ENCODE assay signal across 10 cellular contexts in genomic region chr19:16573925-16574324, GRCh38. TPM values are rescaled to one million over a fixed set of nuclear protein-coding genes. Genes with fewer than 3 reads are reported as not detected.
A peak's percentile ranks its signal among the peaks of the same experiment; 100 is the strongest.
DNase-seq lines count a peak whose midpoint lies in the region; ATAC-seq and TF ChIP-seq lines count a peak whose summit lies in the region.
"Had no signal": no experiment of that assay in that cellular context is flagged by ENCODE, and none has a peak within 500 bp of the region (broad histone marks: within the 10 kb centered on the region; RNA-seq: fewer than 3 reads in every experiment).

No MANE protein-coding gene starts in this region.

- ATAC-seq in naive thymus-derived CD8-positive, alpha-beta T cell: no peak
- ATAC-seq in GM18873 (IDR thresholded peaks at IDR 0.05; ENCODE audit: low FRiP score, unreplicated experiment) (no peak), HG03045 (IDR thresholded peaks at IDR 0.05; ENCODE audit: unreplicated experiment) (no peak), GM19328 (IDR thresholded peaks at IDR 0.05; ENCODE audit: unreplicated experiment) (no peak), left lung (no peak)

- POLR2A ChIA-PET in naive thymus-derived CD8-positive, alpha-beta T cell (lab: Charles Lee): interaction anchor here (0.9 to 5.6 kb wide), 5 partner anchors 9 to 250 kb away, joined by 4 to 39 read pairs (median 18); partner anchors contain the start of genes KLF2 and MED26

- intact Hi-C loops in adrenal gland (cut with DNase I): loop anchor here in 1 of 2 donors (10.0 kb wide), 1 partner anchor 51 kb away; the partner anchor contains the start of gene MED26
- intact Hi-C loops in left lung (cut with DNase I): loop anchor here in 1 of 2 donors (10.0 kb wide), 1 partner anchor 51 kb away; the partner anchor contains the start of gene MED26

- H3K9me3 ChIP-seq in adrenal gland (replicated peaks in 1 of 3): no peaks in the 10 kb centered on the region
- no peaks in the 10 kb centered on the region for H3K9me3 ChIP-seq in left lung

- H3K36me3 ChIP-seq in adrenal gland (replicated peaks in 1 of 2): peaks cover 0 to 33% of the 10 kb centered on the region in 2 donors
- H3K36me3 ChIP-seq in left lung: peaks cover 0 to 50% of the 10 kb centered on the region in 2 donors

- H3K4me1 ChIP-seq in adrenal gland (replicated peaks in 1 of 2): peaks cover 16 to 32% of the 10 kb centered on the region in 2 donors
- H3K4me1 ChIP-seq in left lung: peaks cover 35 to 55% of the 10 kb centered on the region in 2 donors

- TF ChIP-seq POLR2A in adrenal gland (IDR thresholded peaks at IDR 0.05): no peak

- peak overlapping the region; percentile 95 for H3K4me3 Mint-ChIP-seq in HFFc6
- peak overlapping the region; percentile 93 to 99 (median 98) for H3K4me3 Mint-ChIP-seq in naive thymus-derived CD8-positive, alpha-beta T cell

- H3K4me1 Mint-ChIP-seq in HFFc6 (ENCODE audit: low read depth): peaks cover 49% of the 10 kb centered on the region
- peaks cover 17 to 67% (median 51%) of the 10 kb centered on the region in 4 donors for H3K4me1 Mint-ChIP-seq in naive thymus-derived CD8-positive, alpha-beta T cell

- H3K9me3 Mint-ChIP-seq in HFFc6: no peaks in the 10 kb centered on the region
- no peaks in the 10 kb centered on the region for H3K9me3 Mint-ChIP-seq in naive thymus-derived CD8-positive, alpha-beta T cell

- peak overlapping the region in 3 of 5 donors; percentile 74 to 94 (median 89) for H3K27ac ChIP-seq in adrenal gland
- no peak overlapping the region for H3K27ac ChIP-seq in left lung

- peak overlapping the region; percentile 94 for H3K4me3 ChIP-seq in AG10803 (ENCODE audit: low read length)
- H3K4me3 ChIP-seq in adrenal gland: no peak overlapping the region
- peak overlapping the region in 1 of 2 donors; percentile 95 for H3K4me3 ChIP-seq in left lung

- H3K27me3 ChIP-seq in adrenal gland (no peaks in the 10 kb centered on the region), left lung (no peaks in the 10 kb centered on the region)

- no peak for TF ChIP-seq CTCF in AG10803 (conservative IDR thresholded peaks at IDR 0.05; ENCODE audit: low read length)
- no peak for TF ChIP-seq CTCF in HFFc6 (IDR thresholded peaks at IDR 0.05)
- no peak for TF ChIP-seq CTCF in adrenal gland (IDR thresholded peaks at IDR 0.05)
- no peak for TF ChIP-seq CTCF in left lung (IDR thresholded peaks at IDR 0.05)

- H3K27me3 Mint-ChIP-seq in HFFc6 (ENCODE audit: insufficient read depth): peaks cover 2% of the 10 kb centered on the region
- no peaks in the 10 kb centered on the region for H3K27me3 Mint-ChIP-seq in naive thymus-derived CD8-positive, alpha-beta T cell

- H3K36me3 Mint-ChIP-seq in HFFc6 (ENCODE audit: low read depth): peaks cover 29% of the 10 kb centered on the region
- H3K36me3 Mint-ChIP-seq in naive thymus-derived CD8-positive, alpha-beta T cell: peaks cover 0 to 36% (median 3%) of the 10 kb centered on the region in 3 donors

- DNase-seq in AG10803 (ENCODE audit: low read depth) (no peak), HFFc6 (no peak), adrenal gland (no peak), left lung (no peak)
- no peak for DNase-seq in naive thymus-derived CD8-positive, alpha-beta T cell
- DNase-seq: EL, NCI-H2227 treated with DMSO at 0.1 percent for 48 hours had no signal

- peak overlapping the region; percentile 36; the same call in 1 of the 2 replicates for H3K27ac Mint-ChIP-seq in HFFc6
- H3K27ac Mint-ChIP-seq in naive thymus-derived CD8-positive, alpha-beta T cell: peak overlapping the region; percentile 49 to 99 (median 98)

RNA-seq across cellular contexts. Expression of gene SLC35E1, which starts 1.7 kb away (rescaled TPM):
- 10 to 100 TPM; 44.2 to 67.1 (median 55.4) TPM for total RNA-seq in HFFc6 (2021; fragmentation: NEBNext Ultra II Directional; extraction: Animal tissue kit (Norgen Biotek cat#: 25700))
- 10 to 100 TPM; 22.6 to 49.8 (median 40.2) TPM for total RNA-seq in adrenal gland
- polyA plus RNA-seq in adrenal gland: 10 to 100 TPM; 22.0 to 43.1 (median 26.8) TPM
- total RNA-seq in naive thymus-derived CD8-positive, alpha-beta T cell: 10 to 100 TPM; 31.5 to 34.2 TPM
- 10 to 100 TPM; 13.6 to 22.3 (median 16.1) TPM for polyA plus RNA-seq in naive thymus-derived CD8-positive, alpha-beta T cell
- total RNA-seq in left lung: 10 to 100 TPM; 47.0 to 55.9 TPM

RNA-seq across cellular contexts. Expression of gene CHERP, which starts 31.7 kb away (rescaled TPM):
- total RNA-seq in HFFc6 (2021; fragmentation: NEBNext Ultra II Directional; extraction: Animal tissue kit (Norgen Biotek cat#: 25700)): 10 to 100 TPM; 30.4 to 38.5 (median 34.6) TPM
- total RNA-seq in adrenal gland: 10 to 100 TPM in 7 of 8 donors, 1 to 10 TPM in 1; 8.4 to 50.7 (median 23.7) TPM
- 10 to 100 TPM; 11.3 to 39.3 (median 24.8) TPM for polyA plus RNA-seq in adrenal gland
- 10 to 100 TPM; 75.6 to 82.0 TPM for total RNA-seq in naive thymus-derived CD8-positive, alpha-beta T cell
- polyA plus RNA-seq in naive thymus-derived CD8-positive, alpha-beta T cell: 10 to 100 TPM in 1 of 3 donors, 1 to 10 TPM in 2; 4.7 to 17.8 (median 8.6) TPM
- 10 to 100 TPM; 28.1 to 38.0 TPM for total RNA-seq in left lung

RNA-seq across cellular contexts. Expression of gene MED26, which starts 54.1 kb away (rescaled TPM):
- 1 to 10 TPM; 7.9 to 9.9 (median 8.8) TPM for total RNA-seq in HFFc6 (2021; fragmentation: NEBNext Ultra II Directional; extraction: Animal tissue kit (Norgen Biotek cat#: 25700))
- total RNA-seq in adrenal gland (10 to 100 TPM in 3 of 8 donors, 1 to 10 TPM in 5; 8.1 to 17.3 (median 9.6) TPM), left lung (10 to 100 TPM; 10.0 to 10.3 TPM)
- polyA plus RNA-seq in adrenal gland: 1 to 10 TPM; 4.6 to 6.9 (median 6.4) TPM
- 10 to 100 TPM; 16.5 to 18.5 TPM for total RNA-seq in naive thymus-derived CD8-positive, alpha-beta T cell
- 1 to 10 TPM; 2.7 to 3.9 (median 3.1) TPM for polyA plus RNA-seq in naive thymus-derived CD8-positive, alpha-beta T cell

Comparison
In these comparisons a context has a peak if more than half of its experiments do, and no peak if none do; other contexts are left out.
1. H3K27ac ChIP-seq: peak in adrenal gland (3 of 5); none in left lung (0 of 2).